ENCODE assay signal across 8 cellular contexts in genomic region chr16:53054670-53055485, GRCh38. TPM values are rescaled to one million over a fixed set of nuclear protein-coding genes. Genes with fewer than 3 reads are reported as not detected.
DNase-seq lines count a peak whose midpoint lies in the region; ATAC-seq and TF ChIP-seq lines count a peak whose summit lies in the region.

TSS of gene CHD9 (plus strand) at chr16:53054991. CDS start at chr16:53156090, 101,099 bp downstream.

- DNase-seq in NCI-H526 (lab: John Stamatoyannopoulos, UW) (peak; percentile 62 to 87), coronary artery (ENCODE audit: low spot score) (peak; percentile 92), left lobe of liver (ENCODE audit: low spot score) (peak; percentile 90)
- DNase-seq in activated CD4-positive, alpha-beta T cell treated with anti-CD3 and anti-CD28 coated beads, Interleukin-2, amount 10 ng/mL, durations not matched to agents 7 days and 5 days, result peak; percentile 71
- peak; percentile 61 for DNase-seq in stimulated activated CD4-positive, alpha-beta T cell treated with anti-CD3 and anti-CD28 coated beads, Interleukin-2, amount 100 ng/mL, for 4 hours (ENCODE audit: low read depth)

- no peaks in the 10 kb centered on the region for H3K9me3 ChIP-seq in BLaER1 treated with 17β-estradiol and CSF1 and Interleukin-3, amounts not matched to agents 10 nM and 100 nM (replicated peaks in 1 of 11)

- no peaks in the 10 kb centered on the region for H3K9me3 Mint-ChIP-seq in activated CD4-positive, alpha-beta T cell treated with anti-CD3 and anti-CD28 coated beads, Interleukin-2, amount 10 ng/mL, durations not matched to agents 7 days and 5 days

- H3K4me2 ChIP-seq in BLaER1 treated with 17β-estradiol and CSF1 and Interleukin-3, amounts not matched to agents 10 nM and 100 nM, result peak within 1 kb of the TSS; percentile 80 to 96 (median 90)

- peak within 1 kb of the TSS; percentile 77 for H3K4me3 Mint-ChIP-seq in activated CD4-positive, alpha-beta T cell treated with anti-CD3 and anti-CD28 coated beads, Interleukin-2, amount 10 ng/mL, durations not matched to agents 7 days and 5 days

- CTCF ChIA-PET in activated CD4-positive, alpha-beta T cell treated with anti-CD3 and anti-CD28 coated beads, Interleukin-2, amount 10 ng/mL, durations not matched to agents 7 days and 5 days (lab: Charles Lee), result interaction anchor here (0.6 to 2.8 kb wide), 17 partner anchors 11 to 494 kb away, joined by 3 to 22 read pairs (median 3); no protein-coding TSS in a partner anchor

- H3K4me1 ChIP-seq in BLaER1 treated with 17β-estradiol and CSF1 and Interleukin-3, amounts not matched to agents 10 nM and 100 nM, result peaks cover 47 to 64% (median 58%) of the 10 kb centered on the region in 10 experiments

- POLR2A ChIA-PET in activated CD4-positive, alpha-beta T cell treated with anti-CD3 and anti-CD28 coated beads, Interleukin-2, amount 10 ng/mL, durations not matched to agents 7 days and 5 days (lab: Charles Lee), result interaction anchor here (0.6 kb wide), 1 partner anchor 416 kb away, joined by 6 read pairs; no protein-coding TSS in a partner anchor

- H3K27ac ChIP-seq in BLaER1 treated with 17β-estradiol and CSF1 and Interleukin-3, amounts not matched to agents 10 nM and 100 nM, result peak within 1 kb of the TSS; percentile 59 to 91 (median 86); a peak in 21 of 22 replicates
- H3K27ac ChIP-seq in coronary artery, result peak within 1 kb of the TSS; percentile 69 to 94

- H3K36me3 ChIP-seq in BLaER1 treated with 17β-estradiol and CSF1 and Interleukin-3, amounts not matched to agents 10 nM and 100 nM, result no peaks in the 10 kb centered on the region

- TF ChIP-seq CTCF in coronary artery (IDR thresholded peaks at IDR 0.05), result peak; percentile 99

- peak; percentile 83 for ATAC-seq in GM19324 (IDR thresholded peaks at IDR 0.05; ENCODE audit: low FRiP score, unreplicated experiment)
- ATAC-seq in HG03469 (IDR thresholded peaks at IDR 0.05; ENCODE audit: unreplicated experiment), result peak; percentile 67
- peak; percentile 89 for ATAC-seq in left lobe of liver

- H3K27me3 ChIP-seq in BLaER1 treated with 17β-estradiol and CSF1 and Interleukin-3, amounts not matched to agents 10 nM and 100 nM, result no peaks in the 10 kb centered on the region

- no peaks in the 10 kb centered on the region for H3K27me3 Mint-ChIP-seq in activated CD4-positive, alpha-beta T cell treated with anti-CD3 and anti-CD28 coated beads, Interleukin-2, amount 10 ng/mL, durations not matched to agents 7 days and 5 days

- peak within 1 kb of the TSS; percentile 89 for H3K27ac Mint-ChIP-seq in activated CD4-positive, alpha-beta T cell treated with anti-CD3 and anti-CD28 coated beads, Interleukin-2, amount 10 ng/mL, durations not matched to agents 7 days and 5 days

- peak within 1 kb of the TSS; percentile 68 to 85 (median 78) for H3K4me3 ChIP-seq in BLaER1 treated with 17β-estradiol and CSF1 and Interleukin-3, amounts not matched to agents 10 nM and 100 nM
- peak within 1 kb of the TSS; percentile 85 for H3K4me3 ChIP-seq in coronary artery

- peak within 1 kb of the TSS; percentile 83 to 95 (median 88) for H3K9ac ChIP-seq in BLaER1 treated with 17β-estradiol and CSF1 and Interleukin-3, amounts not matched to agents 10 nM and 100 nM

- H3K4me1 Mint-ChIP-seq in activated CD4-positive, alpha-beta T cell treated with anti-CD3 and anti-CD28 coated beads, Interleukin-2, amount 10 ng/mL, durations not matched to agents 7 days and 5 days, result peaks cover 47% of the 10 kb centered on the region

- no peaks in the 10 kb centered on the region for H3K36me3 Mint-ChIP-seq in activated CD4-positive, alpha-beta T cell treated with anti-CD3 and anti-CD28 coated beads, Interleukin-2, amount 10 ng/mL, durations not matched to agents 7 days and 5 days (ENCODE audit: low read depth)

- peaks cover 0 to 18% (median 0%) of the 10 kb centered on the region in 11 experiments; a peak in 4 of 22 replicates for H4K20me1 ChIP-seq in BLaER1 treated with 17β-estradiol and CSF1 and Interleukin-3, amounts not matched to agents 10 nM and 100 nM

RNA-seq across cellular contexts. Expression of gene CHD9, which starts in this region (rescaled TPM):
- 10 to 100 TPM; 20.5 to 23.9 TPM for total RNA-seq in activated CD4-positive, alpha-beta T cell treated with anti-CD3 and anti-CD28 coated beads, Interleukin-2, amount 10 ng/mL, durations not matched to agents 7 days and 5 days
- 34.7 TPM for total RNA-seq in left lobe of liver

Comparison
In these comparisons a context has a peak if more than half of its experiments do, and no peak if none do; other contexts are left out.
1. Peak in every context shown above with its lines: DNase-seq, ATAC-seq, H3K4me3 ChIP-seq and H3K27ac ChIP-seq.